ENCODE assay signal across 12 cellular contexts in genomic region chr12:30691122-30691879, GRCh38. TPM values are rescaled to one million over a fixed set of nuclear protein-coding genes. Genes with fewer than 3 reads are reported as not detected.
A peak's percentile ranks its signal among the peaks of the same experiment; 100 is the strongest.
DNase-seq lines count a peak whose midpoint lies in the region; ATAC-seq and TF ChIP-seq lines count a peak whose summit lies in the region.
"Had no signal": no experiment of that assay in that cellular context is flagged by ENCODE, and none has a peak within 500 bp of the region (broad histone marks: within the 10 kb centered on the region; RNA-seq: fewer than 3 reads in every experiment).

No MANE protein-coding gene starts in this region.

- TF ChIP-seq CTCF in heart right ventricle (IDR thresholded peaks at IDR 0.05): no peak

- POLR2A ChIA-PET in HEK293T (lab: Yijun Ruan, JAX): no interaction called here

- H3K27me3 ChIP-seq in heart right ventricle: no peaks in the 10 kb centered on the region
- H3K27me3 ChIP-seq: stomach had no signal

- H3K9me3 ChIP-seq in heart right ventricle: no peaks in the 10 kb centered on the region
- H3K9me3 ChIP-seq: stomach had no signal

- intact Hi-C loops in heart right ventricle (cut with DNase I): loop anchor here in 4 of 10 donors (5.0 to 10.0 kb wide), 4 partner anchors 61 to 114 kb away; partner anchors contain the start of gene CAPRIN2 (in 2 of the 4)

- WGBS in heart right ventricle, 2 donors: 36 to 41% methylated on average over 4 of the region's 4 CpGs

- peak; percentile 55 for DNase-seq in A172 (ENCODE audit: low spot score)
- peak; percentile 17 for DNase-seq in HEK293T (ENCODE audit: extremely low spot score)
- peak; percentile 43 to 82 for DNase-seq in SW 1271 (lab: John Stamatoyannopoulos, UW)
- DNase-seq in heart right ventricle: peak in 1 of 2 donors; percentile 32
- DNase-seq in iPS-NIHi11 (ENCODE audit: low spot score): no peak
- DNase-seq in hippocampal formation (lab: John Stamatoyannopoulos, UW): no peak
- DNase-seq in NCI-H128 (lab: John Stamatoyannopoulos, UW; ENCODE audit: unreplicated experiment): no peak
- DNase-seq: activated B cell treated with CpG ODN at 0.5 μM for 24 hours, occipital lobe, stomach had no signal

- H3K27ac ChIP-seq in heart right ventricle: peak overlapping the region in 1 of 10 donors; percentile 17
- H3K27ac ChIP-seq: KMS-11 had no signal

- peaks cover 0 to 7% (median 0%) of the 10 kb centered on the region in 9 donors for H3K36me3 ChIP-seq in heart right ventricle

- CTCF ChIA-PET in HEK293T (lab: Yijun Ruan, JAX): no interaction called here

- ATAC-seq in heart right ventricle (peak in 6 of 8 donors; percentile 28 to 83 (median 72)), GM18517 (IDR thresholded peaks at IDR 0.05; ENCODE audit: unreplicated experiment) (no peak)

- peaks cover 7 to 55% (median 36%) of the 10 kb centered on the region in 9 donors for H3K4me1 ChIP-seq in heart right ventricle

- H3K4me3 ChIP-seq in heart right ventricle: no peak overlapping the region
- H3K4me3 ChIP-seq: stomach had no signal

TF ChIP-seq in HEK293T, 16 proteins besides CTCF, POLR2A, EP300 and RAD21:
- TF ChIP-seq BHLHE40 (IDR thresholded peaks at IDR 0.05; ENCODE audit: borderline replicate concordance) (no peak), PKNOX1 (IDR thresholded peaks at IDR 0.05) (no peak), CTBP1 (IDR thresholded peaks at IDR 0.05; ENCODE audit: borderline replicate concordance) (no peak)

RNA-seq across cellular contexts. Expression of gene IPO8, which starts 4.4 kb away (rescaled TPM):
- 27.4 and 27.6 TPM in 2 replicates for total RNA-seq in A172 (2014; rRNA removed; shearing (Covaris generic))
- total RNA-seq in heart right ventricle: 10 to 100 TPM; 20.8 to 30.7 (median 24.8) TPM
- 1 to 10 TPM; 7.3 to 9.6 TPM for polyA plus RNA-seq in heart right ventricle

Comparison
In these comparisons a context has a peak if more than half of its experiments do, and no peak if none do; other contexts are left out.
1. DNase-seq: peak in A172 (single experiment), HEK293T (single experiment) and SW 1271 (2 of 2); none in iPS-NIHi11 (single experiment), hippocampal formation (0 of 2) and NCI-H128 (single experiment).